ENCODE assay signal across 8 cellular contexts in the genomic region with DNA sequence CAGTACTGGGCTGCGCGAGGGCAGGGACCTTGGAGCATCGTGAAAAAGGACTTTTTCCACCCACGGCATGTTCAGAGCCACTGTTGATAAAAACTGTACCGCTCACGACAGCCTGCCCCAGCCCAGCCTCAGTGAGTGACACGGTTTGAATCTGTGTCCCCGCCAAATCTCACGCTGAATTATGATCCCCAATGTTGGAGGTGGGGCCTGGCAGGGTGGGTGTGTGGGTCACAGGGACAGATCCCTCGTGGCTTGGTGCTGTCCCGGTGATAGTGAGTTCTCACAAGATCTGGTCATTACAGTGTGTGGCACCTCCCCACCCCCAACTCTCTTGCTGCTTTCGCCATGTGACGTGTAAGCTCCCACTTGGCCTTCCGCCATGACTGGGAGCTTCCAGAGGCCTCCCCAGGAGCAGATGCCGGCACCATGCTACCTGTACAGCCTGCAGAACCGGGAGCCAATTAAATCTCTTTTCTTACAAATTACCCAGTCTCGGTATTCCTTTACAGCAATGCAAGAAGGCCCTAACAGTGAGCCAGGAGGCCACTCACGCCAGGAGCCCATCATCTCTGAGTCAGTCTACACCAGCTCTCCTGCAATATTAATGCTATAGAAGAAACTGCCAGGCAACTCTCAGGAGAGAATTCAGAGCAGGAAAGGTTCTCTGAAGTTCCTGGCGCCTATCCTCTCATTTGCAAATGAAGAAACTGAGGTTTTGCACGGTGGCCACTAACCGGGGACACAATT. TPM values are rescaled to one million over a fixed set of nuclear protein-coding genes. Genes with fewer than 3 reads are reported as not detected.
A peak's percentile ranks its signal among the peaks of the same experiment; 100 is the strongest.
DNase-seq lines count a peak whose midpoint lies in the region; ATAC-seq and TF ChIP-seq lines count a peak whose summit lies in the region.

No MANE protein-coding gene starts in this region.

- H3K4me2 ChIP-seq in hepatocyte, result peak overlapping the region; percentile 93

- no peak overlapping the region for H2AFZ ChIP-seq in hepatocyte

- DNase-seq in HL-60 (ENCODE audit: low read depth in 1 of 2, low spot score in 1 of 2), result no peak
- DNase-seq in activated CD8-positive, alpha-beta memory T cell treated with anti-CD3 and anti-CD28 coated beads, Interleukin-2, amount 10 ng/mL, durations not matched to agents 7 days and 5 days, result no peak
- DNase-seq in hepatocyte (ENCODE audit: low spot score), result no peak
- DNase-seq in stimulated activated naive B cell treated with anti-CD40 and anti-IgM and Interleukin-4, amounts not matched to agents 10 μg/mL and 1 μg/mL and 100 μg/mL, for 72 hours, result no peak
- DNase-seq in activated gamma-delta T cell (lab: John Stamatoyannopoulos, UW), result no peak
- no peak for DNase-seq in GM10248 (ENCODE audit: extremely low spot score)
- DNase-seq in stimulated activated CD4-positive, alpha-beta T cell treated with anti-CD3 and anti-CD28 coated beads, Interleukin-4, amount 100 ng/mL, for 1 hour, result no peak

- peaks cover 17% of the 10 kb centered on the region for H3K36me3 Mint-ChIP-seq in activated CD8-positive, alpha-beta memory T cell treated with anti-CD3 and anti-CD28 coated beads, Interleukin-2, amount 10 ng/mL, durations not matched to agents 7 days and 5 days
- H3K36me3 Mint-ChIP-seq in stimulated activated naive B cell treated with anti-CD40 and anti-IgM and Interleukin-4, amounts not matched to agents 10 μg/mL and 1 μg/mL and 100 μg/mL, for 72 hours, result peaks cover 7 to 38% of the 10 kb centered on the region in 2 donors

- peaks cover 58% of the 10 kb centered on the region for H3K79me2 ChIP-seq in hepatocyte

- H3K27me3 Mint-ChIP-seq in activated CD8-positive, alpha-beta memory T cell treated with anti-CD3 and anti-CD28 coated beads, Interleukin-2, amount 10 ng/mL, durations not matched to agents 7 days and 5 days, result peaks cover 2% of the 10 kb centered on the region
- no peaks in the 10 kb centered on the region for H3K27me3 Mint-ChIP-seq in stimulated activated naive B cell treated with anti-CD40 and anti-IgM and Interleukin-4, amounts not matched to agents 10 μg/mL and 1 μg/mL and 100 μg/mL, for 72 hours

- no peaks in the 10 kb centered on the region for H3K36me3 ChIP-seq in hepatocyte (replicated peaks; ENCODE audit: insufficient read depth, low read depth)

- no peaks in the 10 kb centered on the region for H3K27me3 ChIP-seq in HL-60 (ENCODE audit: insufficient read depth, poor library complexity, severe bottlenecking)
- no peaks in the 10 kb centered on the region for H3K27me3 ChIP-seq in hepatocyte

- TF ChIP-seq CTCF in HL-60 (IDR thresholded peaks at IDR 0.05; ENCODE audit: insufficient read depth, low read length), result no peak
- no peak for TF ChIP-seq CTCF in hepatocyte (IDR thresholded peaks at IDR 0.05; ENCODE audit: poor library complexity)
- TF ChIP-seq CTCF in GM10248 (IDR thresholded peaks at IDR 0.05; ENCODE audit: control extremely low read depth, extremely low read depth, low read depth, missing control alignments), result no peak

- peaks cover 50% of the 10 kb centered on the region for H4K20me1 ChIP-seq in hepatocyte (ENCODE audit: insufficient read depth, poor library complexity, severe bottlenecking)

- H3K27ac Mint-ChIP-seq in activated CD8-positive, alpha-beta memory T cell treated with anti-CD3 and anti-CD28 coated beads, Interleukin-2, amount 10 ng/mL, durations not matched to agents 7 days and 5 days, result no peak overlapping the region
- H3K27ac Mint-ChIP-seq in stimulated activated naive B cell treated with anti-CD40 and anti-IgM and Interleukin-4, amounts not matched to agents 10 μg/mL and 1 μg/mL and 100 μg/mL, for 72 hours, result peak overlapping the region; percentile 93

- H3K4me3 ChIP-seq in HL-60 (replicated peaks; ENCODE audit: insufficient read depth, low read length), result peak overlapping the region; percentile 90
- peak overlapping the region; percentile 60 for H3K4me3 ChIP-seq in hepatocyte

- peaks cover 7% of the 10 kb centered on the region for H3K9me3 Mint-ChIP-seq in activated CD8-positive, alpha-beta memory T cell treated with anti-CD3 and anti-CD28 coated beads, Interleukin-2, amount 10 ng/mL, durations not matched to agents 7 days and 5 days (ENCODE audit: low read depth)
- H3K9me3 Mint-ChIP-seq in stimulated activated naive B cell treated with anti-CD40 and anti-IgM and Interleukin-4, amounts not matched to agents 10 μg/mL and 1 μg/mL and 100 μg/mL, for 72 hours, result peaks cover 11 to 12% of the 10 kb centered on the region in 2 donors

- H3K27ac ChIP-seq in HL-60 (replicated peaks) (peak overlapping the region; percentile 56), hepatocyte (peak overlapping the region; percentile 17)

- no peaks in the 10 kb centered on the region for H3K9me2 ChIP-seq in hepatocyte (replicated peaks; ENCODE audit: insufficient read depth)

- WGBS in hepatocyte (ENCODE audit: low lambda C conversion rate, missing lambda C conversion rate), result 87% methylated on average over 21 of the region's 21 CpGs

- peaks cover 30% of the 10 kb centered on the region for H3K4me1 Mint-ChIP-seq in activated CD8-positive, alpha-beta memory T cell treated with anti-CD3 and anti-CD28 coated beads, Interleukin-2, amount 10 ng/mL, durations not matched to agents 7 days and 5 days
- peaks cover 39 to 64% of the 10 kb centered on the region in 2 donors for H3K4me1 Mint-ChIP-seq in stimulated activated naive B cell treated with anti-CD40 and anti-IgM and Interleukin-4, amounts not matched to agents 10 μg/mL and 1 μg/mL and 100 μg/mL, for 72 hours

- no peaks in the 10 kb centered on the region for H3K9me3 ChIP-seq in hepatocyte (ENCODE audit: low read depth)

- CTCF ChIA-PET in activated CD8-positive, alpha-beta memory T cell treated with anti-CD3 and anti-CD28 coated beads, Interleukin-2, amount 10 ng/mL, durations not matched to agents 7 days and 5 days (lab: Charles Lee), result interaction anchor here (1.1 to 1.6 kb wide), 3 partner anchors 12 to 267 kb away, joined by 3 to 5 read pairs (median 4); no protein-coding TSS in a partner anchor
- CTCF ChIA-PET in GM10248 (lab: Yijun Ruan, JAX), result interaction anchor here (1.1 to 1.2 kb wide), 2 partner anchors 11 to 19 kb away, joined by 3 read pairs; no protein-coding TSS in a partner anchor

- POLR2A ChIA-PET in GM10248 (lab: Yijun Ruan, JAX), result no interaction called here

- H3K4me1 ChIP-seq in hepatocyte (ENCODE audit: insufficient read depth), result peaks cover 50% of the 10 kb centered on the region

- no peak for ATAC-seq in activated CD8-positive, alpha-beta memory T cell treated with anti-CD3 and anti-CD28 coated beads, Interleukin-2, amount 10 ng/mL, durations not matched to agents 7 days and 5 days
- ATAC-seq in stimulated activated naive B cell treated with anti-CD40 and anti-IgM and Interleukin-4, amounts not matched to agents 10 μg/mL and 1 μg/mL and 100 μg/mL, for 72 hours (replicated peaks), result no peak
- ATAC-seq in GM18519 (IDR thresholded peaks at IDR 0.05; ENCODE audit: low FRiP score, unreplicated experiment), result no peak

- H3K4me3 Mint-ChIP-seq in activated CD8-positive, alpha-beta memory T cell treated with anti-CD3 and anti-CD28 coated beads, Interleukin-2, amount 10 ng/mL, durations not matched to agents 7 days and 5 days, result peak overlapping the region; percentile 44
- peak overlapping the region; percentile 87 to 90 for H3K4me3 Mint-ChIP-seq in stimulated activated naive B cell treated with anti-CD40 and anti-IgM and Interleukin-4, amounts not matched to agents 10 μg/mL and 1 μg/mL and 100 μg/mL, for 72 hours

RNA-seq across cellular contexts. Expression of a gene that starts 1.3 kb away (rescaled TPM):
- 10 to 100 TPM; 33.3 to 35.8 TPM for total RNA-seq in activated CD8-positive, alpha-beta memory T cell treated with anti-CD3 and anti-CD28 coated beads, Interleukin-2, amount 10 ng/mL, durations not matched to agents 7 days and 5 days
- total RNA-seq in hepatocyte, result 33.3 and 40.9 TPM in 2 replicates
- polyA plus RNA-seq in hepatocyte, result 80.9 and 84.0 TPM in 2 replicates
